ENCODE assay signal across 2 cellular contexts in the genomic region with DNA sequence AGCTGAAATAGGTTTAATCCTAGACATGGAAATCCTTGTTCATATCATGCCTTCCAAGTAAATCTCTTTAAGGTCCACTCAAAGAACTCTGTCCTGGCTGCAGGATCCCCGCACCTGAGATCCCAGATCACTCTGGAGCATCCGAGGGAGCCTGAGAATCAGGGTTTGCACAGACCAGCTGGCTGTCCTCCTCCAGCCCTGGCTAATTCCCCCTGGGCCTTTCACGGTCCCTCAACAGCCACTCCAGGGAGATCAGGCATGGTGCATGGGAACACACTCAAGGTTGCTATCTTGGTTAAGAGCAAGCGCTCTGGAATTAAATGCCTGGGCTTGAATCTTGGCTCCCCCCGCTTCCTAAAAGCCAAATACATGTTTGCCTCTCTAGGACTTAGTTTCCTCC.
TF ChIP-seq lines count a peak whose summit lies in the region.

No MANE protein-coding gene starts in this region.

TF ChIP-seq in liver, 16 proteins besides CTCF, POLR2A, EP300 and RAD21 (continued from another document):
- no peak for TF ChIP-seq ZBTB33 (IDR thresholded peaks at IDR 0.05)
- no peak for TF ChIP-seq MAX (IDR thresholded peaks at IDR 0.05)

TF ChIP-seq in HepG2, 621 proteins besides CTCF, POLR2A, EP300 and RAD21 (continued from another document):
- TF ChIP-seq, protein P1, sequence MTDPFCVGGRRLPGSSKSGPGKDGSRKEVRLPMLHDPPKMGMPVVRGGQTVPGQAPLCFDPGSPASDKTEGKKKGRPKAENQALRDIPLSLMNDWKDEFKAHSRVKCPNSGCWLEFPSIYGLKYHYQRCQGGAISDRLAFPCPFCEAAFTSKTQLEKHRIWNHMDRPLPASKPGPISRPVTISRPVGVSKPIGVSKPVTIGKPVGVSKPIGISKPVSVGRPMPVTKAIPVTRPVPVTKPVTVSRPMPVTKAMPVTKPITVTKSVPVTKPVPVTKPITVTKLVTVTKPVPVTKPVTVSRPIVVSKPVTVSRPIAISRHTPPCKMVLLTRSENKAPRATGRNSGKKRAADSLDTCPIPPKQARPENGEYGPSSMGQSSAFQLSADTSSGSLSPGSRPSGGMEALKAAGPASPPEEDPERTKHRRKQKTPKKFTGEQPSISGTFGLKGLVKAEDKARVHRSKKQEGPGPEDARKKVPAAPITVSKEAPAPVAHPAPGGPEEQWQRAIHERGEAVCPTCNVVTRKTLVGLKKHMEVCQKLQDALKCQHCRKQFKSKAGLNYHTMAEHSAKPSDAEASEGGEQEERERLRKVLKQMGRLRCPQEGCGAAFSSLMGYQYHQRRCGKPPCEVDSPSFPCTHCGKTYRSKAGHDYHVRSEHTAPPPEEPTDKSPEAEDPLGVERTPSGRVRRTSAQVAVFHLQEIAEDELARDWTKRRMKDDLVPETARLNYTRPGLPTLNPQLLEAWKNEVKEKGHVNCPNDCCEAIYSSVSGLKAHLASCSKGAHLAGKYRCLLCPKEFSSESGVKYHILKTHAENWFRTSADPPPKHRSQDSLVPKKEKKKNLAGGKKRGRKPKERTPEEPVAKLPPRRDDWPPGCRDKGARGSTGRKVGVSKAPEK (CRISPR knock-in tag; IDR thresholded peaks at IDR 0.05; ENCODE audit: borderline replicate concordance): no peak
- no peak for TF ChIP-seq CHD2 (IDR thresholded peaks at IDR 0.05; ENCODE audit: low read depth, low read length)
